Comparison of ENCODE assay signal across 15 cellular contexts in the genomic region with DNA sequence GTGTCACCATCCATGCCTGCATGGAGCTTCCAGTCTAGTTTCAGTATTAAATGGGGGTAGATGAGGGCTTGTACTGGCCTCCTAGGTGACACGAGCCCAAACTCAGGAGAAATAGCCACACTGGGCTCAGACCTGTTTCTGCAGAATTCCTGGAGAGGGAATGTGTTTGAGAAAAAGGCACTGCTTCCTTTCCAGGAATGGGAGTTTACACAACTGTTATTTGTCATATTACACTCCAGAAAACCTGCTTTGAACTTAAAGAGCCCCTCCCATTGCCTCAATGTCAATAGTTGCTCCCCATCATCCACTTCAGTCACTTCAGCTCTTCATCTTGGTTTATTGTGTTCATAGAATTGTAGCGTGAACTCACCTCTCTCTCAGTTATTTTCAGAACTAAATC.
DNase-seq lines count a peak whose midpoint lies in the region; ATAC-seq and TF ChIP-seq lines count a peak whose summit lies in the region.
"Had no signal": no experiment of that assay in that cellular context is flagged by ENCODE, and none has a peak within 500 bp of the region (broad histone marks: within the 10 kb centered on the region; RNA-seq: fewer than 3 reads in every experiment).

No MANE protein-coding gene starts in this region.

- no peaks in the 10 kb centered on the region for H3K27me3 ChIP-seq in neural progenitor cell

- peak overlapping the region; percentile 22 for H3K27ac Mint-ChIP-seq in neural progenitor cell
- H3K27ac Mint-ChIP-seq: CD8-positive, alpha-beta T cell; T-helper 17 cell had no signal

- peaks cover 15% of the 10 kb centered on the region for H3F3A ChIP-seq in neural progenitor cell (ENCODE audit: low read depth)

- no peaks in the 10 kb centered on the region for H3K36me3 ChIP-seq in neural progenitor cell

- no peak overlapping the region for H3K27ac ChIP-seq in neural progenitor cell
- H3K27ac ChIP-seq: 22Rv1 had no signal

- H2AFZ ChIP-seq in neural progenitor cell (replicated peaks): no peak overlapping the region

- H3K9me3 Mint-ChIP-seq in neural progenitor cell: no peaks in the 10 kb centered on the region
- H3K9me3 Mint-ChIP-seq: CD8-positive, alpha-beta T cell had no signal

- no peaks in the 10 kb centered on the region for H3K9me3 ChIP-seq in neural progenitor cell (ENCODE audit: low read depth)

- no peak for ATAC-seq in HG02970 (IDR thresholded peaks at IDR 0.05; ENCODE audit: low FRiP score, unreplicated experiment)
- ATAC-seq: CD8-positive, alpha-beta T cell; Panc1; Right ventricle myocardium inferior; T-helper 17 cell had no signal

- no peaks in the 10 kb centered on the region for H4K20me1 ChIP-seq in neural progenitor cell (ENCODE audit: low read depth)

- H3K79me2 ChIP-seq in neural progenitor cell (ENCODE audit: low read depth): no peaks in the 10 kb centered on the region

- H3K9ac ChIP-seq in neural progenitor cell: no peak overlapping the region

- H3K4me1 Mint-ChIP-seq in neural progenitor cell: peaks cover 57% of the 10 kb centered on the region
- H3K4me1 Mint-ChIP-seq: T-helper 17 cell had no signal

- DNase-seq in DMS153 (lab: John Stamatoyannopoulos, UW): peak; percentile 50
- DNase-seq in DMS153 treated with DMSO at 0.1 percent for 48 hours (lab: John Stamatoyannopoulos, UW; ENCODE audit: unreplicated experiment): no peak
- DNase-seq in DMS53 treated with DMSO at 0.1 percent for 48 hours (lab: John Stamatoyannopoulos, UW; ENCODE audit: unreplicated experiment): peak; percentile 46
- DNase-seq in NCI-H510A (lab: John Stamatoyannopoulos, UW): peak; percentile 66
- no peak for DNase-seq in neural progenitor cell (ENCODE audit: low spot score)
- DNase-seq in Kasumi-1 (lab: John Stamatoyannopoulos, UW): no peak
- DNase-seq in COR-L47 (lab: John Stamatoyannopoulos, UW): no peak
- DNase-seq: CD8-positive, alpha-beta T cell; KBM-7; NCI-H774; T-helper 17 cell had no signal

- H3K27me3 Mint-ChIP-seq in neural progenitor cell (ENCODE audit: insufficient read depth, low read depth): peaks cover 4% of the 10 kb centered on the region

- H3K4me2 ChIP-seq in neural progenitor cell: no peak overlapping the region

- no peaks in the 10 kb centered on the region for H3K36me3 Mint-ChIP-seq in neural progenitor cell
- H3K36me3 Mint-ChIP-seq: CD8-positive, alpha-beta T cell had no signal

- peaks cover 31% of the 10 kb centered on the region for H3K4me1 ChIP-seq in neural progenitor cell

- no peak overlapping the region for H3K4me3 Mint-ChIP-seq in neural progenitor cell
- H3K4me3 Mint-ChIP-seq: CD8-positive, alpha-beta T cell; T-helper 17 cell had no signal

- TF ChIP-seq CTCF in neural progenitor cell (IDR thresholded peaks at IDR 0.05): no peak

- H3K4me3 ChIP-seq in neural progenitor cell: no peak overlapping the region

Comparison
In these comparisons a context has a peak if more than half of its experiments do, and no peak if none do; other contexts are left out.
1. DNase-seq: peak in DMS153 (single experiment), DMS53 treated with DMSO at 0.1 percent for 48 hours (single experiment) and NCI-H510A (single experiment); none in DMS153 treated with DMSO at 0.1 percent for 48 hours (single experiment), neural progenitor cell (single experiment), Kasumi-1 (0 of 2) and COR-L47 (single experiment).